In genomic region chr16:77788196-77789084, GRCh38 we compare ENCODE assay signal across 8 cellular contexts. TPM values are rescaled to one million over a fixed set of nuclear protein-coding genes. Genes with fewer than 3 reads are reported as not detected.
DNase-seq lines count a peak whose midpoint lies in the region; TF ChIP-seq lines count a peak whose summit lies in the region.

A gene with protein sequence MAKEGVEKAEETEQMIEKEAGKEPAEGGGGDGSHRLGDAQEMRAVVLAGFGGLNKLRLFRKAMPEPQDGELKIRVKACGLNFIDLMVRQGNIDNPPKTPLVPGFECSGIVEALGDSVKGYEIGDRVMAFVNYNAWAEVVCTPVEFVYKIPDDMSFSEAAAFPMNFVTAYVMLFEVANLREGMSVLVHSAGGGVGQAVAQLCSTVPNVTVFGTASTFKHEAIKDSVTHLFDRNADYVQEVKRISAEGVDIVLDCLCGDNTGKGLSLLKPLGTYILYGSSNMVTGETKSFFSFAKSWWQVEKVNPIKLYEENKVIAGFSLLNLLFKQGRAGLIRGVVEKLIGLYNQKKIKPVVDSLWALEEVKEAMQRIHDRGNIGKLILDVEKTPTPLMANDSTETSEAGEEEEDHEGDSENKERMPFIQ (plus strand): TSS chr16:77788564. CDS start chr16:77788683, 119 bp downstream.

- H3K9me3 ChIP-seq in iPS-15b (ENCODE audit: control insufficient read depth, insufficient read depth, low read length) (no peaks in the 10 kb centered on the region), sigmoid colon (no peaks in the 10 kb centered on the region)

- peak; percentile 32 for DNase-seq in activated CD4-positive, CD25-positive, alpha-beta regulatory T cell treated with anti-CD3 and anti-CD28 coated beads, Interleukin-2, amount 50 U/mL, for 72 hours
- DNase-seq in activated CD4-positive, CD25-positive, alpha-beta regulatory T cell (lab: John Stamatoyannopoulos, UW), result no peak
- DNase-seq in NCI-H1930 (lab: John Stamatoyannopoulos, UW) (peak; percentile 4 to 30), T47D (ENCODE audit: low read depth in 1 of 2, low spot score in 1 of 2) (peak; percentile 48 to 61), sigmoid colon (no peak), GM19238 (ENCODE audit: insufficient read length, low spot score) (no peak), RWPE1 (ENCODE audit: low spot score) (no peak)

- in situ Hi-C loops in T47D (cut with HindIII; ENCODE audit: low pct_unique_long_range_greater_than_20kb, low sequenced_read_pairs), result no loop called here

- H3K4me1 ChIP-seq in iPS-15b (ENCODE audit: control insufficient read depth, insufficient read depth, low read length), result peaks cover 7% of the 10 kb centered on the region
- peaks cover 0 to 17% (median 15%) of the 10 kb centered on the region in 4 donors for H3K4me1 ChIP-seq in sigmoid colon

- H3K27ac ChIP-seq in sigmoid colon (no peak within 1 kb of the TSS), RWPE1 (no peak within 1 kb of the TSS)

- H3K4me3 ChIP-seq in iPS-15b (ENCODE audit: low read depth, low read length) (peak within 1 kb of the TSS; percentile 76), sigmoid colon (peak within 1 kb of the TSS; percentile 24 to 50 (median 45))

- CTCF ChIA-PET in RWPE1 (lab: Yijun Ruan, JAX), result no interaction called here

- POLR2A ChIA-PET in RWPE1 (lab: Yijun Ruan, JAX; ENCODE audit: low non-redundant PET), result no interaction called here

- TF ChIP-seq CTCF in sigmoid colon (IDR thresholded peaks at IDR 0.05), result no peak
- no peak for TF ChIP-seq CTCF in RWPE1 (conservative IDR thresholded peaks at IDR 0.05; ENCODE audit: low read depth)

- WGBS in sigmoid colon, 2 donors, result 1 to 3% methylated on average over 76 of the region's 76 CpGs

- TF ChIP-seq EP300 in sigmoid colon (IDR thresholded peaks at IDR 0.05), result no peak

- no peak for TF ChIP-seq POLR2A in sigmoid colon (IDR thresholded peaks at IDR 0.05)

- no peak within 1 kb of the TSS for H3K9ac ChIP-seq in iPS-15b (ENCODE audit: low read depth, low read length)

- H3K36me3 ChIP-seq in iPS-15b (ENCODE audit: control insufficient read depth, insufficient read depth, low read length), result no peaks in the 10 kb centered on the region
- H3K36me3 ChIP-seq in sigmoid colon, result no peaks in the 10 kb centered on the region

- intact Hi-C loops in sigmoid colon (cut with DNase I), result no loop called here

- H3K27me3 ChIP-seq in iPS-15b (ENCODE audit: control insufficient read depth, insufficient read depth, low read length) (peaks cover 34% of the 10 kb centered on the region), sigmoid colon (peaks cover 13 to 69% (median 35%) of the 10 kb centered on the region in 3 donors)

RNA-seq across cellular contexts. Expression of the gene that starts here (rescaled TPM):
- 1 to 10 TPM; 3.5 to 6.4 (median 5.1) TPM for total RNA-seq in sigmoid colon
- 1 to 10 TPM in 2 of 3 donors, under 1 TPM in 1; 0.60 to 4.5 (median 1.2) TPM for polyA plus RNA-seq in sigmoid colon

Comparison
In these comparisons a context has a peak if more than half of its experiments do, and no peak if none do; other contexts are left out.
1. DNase-seq: peak in activated CD4-positive, CD25-positive, alpha-beta regulatory T cell treated with anti-CD3 and anti-CD28 coated beads, Interleukin-2, amount 50 U/mL, for 72 hours (single experiment), NCI-H1930 (2 of 2) and T47D (2 of 2); none in activated CD4-positive, CD25-positive, alpha-beta regulatory T cell (0 of 4), sigmoid colon (single experiment), GM19238 (single experiment) and RWPE1 (single experiment).